In genomic region chr3:124887996-124888298, GRCh38 we compare ENCODE assay signal across 9 cellular contexts. TPM values are rescaled to one million over a fixed set of nuclear protein-coding genes. Genes with fewer than 3 reads are reported as not detected.
DNase-seq lines count a peak whose midpoint lies in the region; ATAC-seq and TF ChIP-seq lines count a peak whose summit lies in the region.
"Had no signal": no experiment of that assay in that cellular context is flagged by ENCODE, and none has a peak within 500 bp of the region (broad histone marks: within the 10 kb centered on the region; RNA-seq: fewer than 3 reads in every experiment).

No MANE protein-coding gene starts in this region.

- ATAC-seq in gastroesophageal sphincter (no peak), GM19452 (IDR thresholded peaks at IDR 0.05; ENCODE audit: unreplicated experiment) (no peak), HG03520 (IDR thresholded peaks at IDR 0.05; ENCODE audit: unreplicated experiment) (no peak)

- no peak for DNase-seq in H9
- DNase-seq in activated CD4-positive, alpha-beta memory T cell treated with anti-CD3 and anti-CD28 coated beads for 36 hours = no peak
- no peak for DNase-seq in skeletal muscle cell (ENCODE audit: low read depth)
- no peak for DNase-seq in A172 (ENCODE audit: low spot score)
- no peak for DNase-seq in NCI-H2227 (lab: John Stamatoyannopoulos, UW; ENCODE audit: unreplicated experiment)

- peaks cover 0 to 8% of the 10 kb centered on the region in 2 donors for H3K36me3 ChIP-seq in gastroesophageal sphincter
- H3K36me3 ChIP-seq: ovary had no signal

- H4K20me1 ChIP-seq in H9 (ENCODE audit: control insufficient read depth, insufficient read depth, insufficient read length) = no peaks in the 10 kb centered on the region

- no peak overlapping the region for H2BK12ac ChIP-seq in H9 (ENCODE audit: insufficient read length, low read depth, low read length)

- H3K36me3 Mint-ChIP-seq in H9 (ENCODE audit: insufficient read depth in 1 of 3, low read depth in 3 of 3) = peaks cover 5 to 10% (median 8%) of the 10 kb centered on the region in 3 experiments; a peak in 6 of 7 replicates
- no peaks in the 10 kb centered on the region for H3K36me3 Mint-ChIP-seq in activated CD4-positive, alpha-beta memory T cell treated with anti-CD3 and anti-CD28 coated beads for 36 hours

- no peak for TF ChIP-seq POLR2A in gastroesophageal sphincter (IDR thresholded peaks at IDR 0.05)

- no CpG with 5 or more reads among the region's 10 CpGs for WGBS in H9 (ENCODE audit: extremely low coverage, insufficient read length, low lambda C conversion rate)
- WGBS in gastroesophageal sphincter (ENCODE audit: low coverage in 1 of 2), 2 donors = 86 to 92% methylated on average over 2 to 10 of the region's 10 CpGs

- H3K27me3 Mint-ChIP-seq in H9 (ENCODE audit: low read depth) = no peaks in the 10 kb centered on the region; the same call in 1 of the 2 replicates
- peaks cover 44% of the 10 kb centered on the region for H3K27me3 Mint-ChIP-seq in activated CD4-positive, alpha-beta memory T cell treated with anti-CD3 and anti-CD28 coated beads for 36 hours

- H3K56ac ChIP-seq in H9 (ENCODE audit: insufficient read length, low read depth, low read length) = no peak overlapping the region

- no peak overlapping the region for H2AFZ ChIP-seq in H9 (ENCODE audit: low read length)

- H3K18ac ChIP-seq in H9 (ENCODE audit: insufficient read length, low read depth, low read length) = no peak overlapping the region

- H3K4me3 ChIP-seq in gastroesophageal sphincter (peak overlapping the region in 1 of 2 donors; percentile 78), skeletal muscle cell (ENCODE audit: low read depth, low read length) (peak overlapping the region; percentile 67)

- no peak overlapping the region for H3K23ac ChIP-seq in H9 (ENCODE audit: insufficient read length, low read depth, low read length)

- peak overlapping the region; percentile 71 to 83 for H3K4me3 Mint-ChIP-seq in H9
- H3K4me3 Mint-ChIP-seq in activated CD4-positive, alpha-beta memory T cell treated with anti-CD3 and anti-CD28 coated beads for 36 hours = peak overlapping the region; percentile 64

- H2BK120ac ChIP-seq in H9 (ENCODE audit: low read depth, low read length, poor library complexity, severe bottlenecking) = no peak overlapping the region

- no peak overlapping the region for H4K5ac ChIP-seq in H9 (ENCODE audit: insufficient read length, low read depth, low read length)

- no peaks in the 10 kb centered on the region for H3K9me3 ChIP-seq in H9 (ENCODE audit: control insufficient read depth, low read depth, low read length)
- no peaks in the 10 kb centered on the region for H3K9me3 ChIP-seq in gastroesophageal sphincter
- H3K9me3 ChIP-seq: ovary had no signal

- intact Hi-C loops in activated CD4-positive, alpha-beta memory T cell treated with anti-CD3 and anti-CD28 coated beads for 36 hours (cut with micrococcal nuclease) = no loop called here

- peak overlapping the region; percentile 93 for H3K27ac ChIP-seq in H9 (ENCODE audit: insufficient read length, low read depth, low read length)
- H3K27ac ChIP-seq in gastroesophageal sphincter = peak overlapping the region in 3 of 4 donors; percentile 89 to 98 (median 93)

- peaks cover 57 to 60% of the 10 kb centered on the region in 2 experiments for H3K4me1 Mint-ChIP-seq in H9
- peaks cover 2% of the 10 kb centered on the region for H3K4me1 Mint-ChIP-seq in activated CD4-positive, alpha-beta memory T cell treated with anti-CD3 and anti-CD28 coated beads for 36 hours (ENCODE audit: low read depth)

- TF ChIP-seq CTCF in H9 (conservative IDR thresholded peaks at IDR 0.05) = no peak
- TF ChIP-seq CTCF in gastroesophageal sphincter (IDR thresholded peaks at IDR 0.05) = no peak

- H3K4me1 ChIP-seq in H9 (ENCODE audit: insufficient read depth, low read length) (peaks cover 17% of the 10 kb centered on the region), gastroesophageal sphincter (peaks cover 0 to 53% (median 8%) of the 10 kb centered on the region in 3 donors)

- H3K27ac Mint-ChIP-seq in H9 = peak overlapping the region in 1 of 3 experiments; percentile 99; a peak in 4 of 7 replicates
- H3K27ac Mint-ChIP-seq in activated CD4-positive, alpha-beta memory T cell treated with anti-CD3 and anti-CD28 coated beads for 36 hours = no peak overlapping the region

- no peak overlapping the region; the same call in 1 of the 2 replicates for H3K14ac ChIP-seq in H9 (ENCODE audit: insufficient read depth, low read length)

- H2BK15ac ChIP-seq in H9 (ENCODE audit: low read depth, low read length) = no peak overlapping the region

- no peak overlapping the region for H2BK20ac ChIP-seq in H9 (ENCODE audit: low read depth, low read length, poor library complexity, severe bottlenecking)

- H3K27me3 ChIP-seq in H9 (ENCODE audit: insufficient read depth, low read length) (no peaks in the 10 kb centered on the region), gastroesophageal sphincter (no peaks in the 10 kb centered on the region)
- H3K27me3 ChIP-seq: ovary had no signal

- peaks cover 14% of the 10 kb centered on the region for H3K23me2 ChIP-seq in H9 (ENCODE audit: insufficient read length, low read depth, low read length, poor library complexity, severe bottlenecking)

- no peak overlapping the region for H3T11ph ChIP-seq in H9 (ENCODE audit: low read length)

- CTCF ChIA-PET in activated CD4-positive, alpha-beta memory T cell treated with anti-CD3 and anti-CD28 coated beads for 36 hours (lab: Charles Lee) = interaction anchor here (0.7 to 3.2 kb wide), 2 partner anchors 14 to 127 kb away, joined by 3 to 20 read pairs; no protein-coding TSS in a partner anchor

- no peaks in the 10 kb centered on the region; a peak in 1 of 5 replicates for H3K9me3 Mint-ChIP-seq in H9
- no peaks in the 10 kb centered on the region for H3K9me3 Mint-ChIP-seq in activated CD4-positive, alpha-beta memory T cell treated with anti-CD3 and anti-CD28 coated beads for 36 hours

- POLR2A ChIA-PET in activated CD4-positive, alpha-beta memory T cell treated with anti-CD3 and anti-CD28 coated beads for 36 hours (lab: Charles Lee) = no interaction called here

- H2BK5ac ChIP-seq in H9 (ENCODE audit: insufficient read length, low read length) = no peak overlapping the region

- H4K8ac ChIP-seq in H9 (replicated peaks; ENCODE audit: insufficient read length, low read depth, low read length) = no peak overlapping the region

- peaks cover 12% of the 10 kb centered on the region; the same call in 1 of the 2 replicates for H3K79me2 ChIP-seq in H9 (ENCODE audit: insufficient read depth, low read length)

- TF ChIP-seq EP300 in gastroesophageal sphincter (IDR thresholded peaks at IDR 0.05) = no peak

- H3K79me1 ChIP-seq in H9 (ENCODE audit: insufficient read depth, low read depth, low read length, poor library complexity, severe bottlenecking) = peaks cover 3% of the 10 kb centered on the region

- H2AK5ac ChIP-seq in H9 (ENCODE audit: insufficient read length, low read length) = no peak overlapping the region

- H3K4ac ChIP-seq in H9 (ENCODE audit: low read depth, low read length) = no peak overlapping the region

- peak overlapping the region; percentile 44 for H3K4me2 ChIP-seq in H9 (ENCODE audit: insufficient read depth, insufficient read length, low read length)

- H4K91ac ChIP-seq in H9 (ENCODE audit: insufficient read length, low read depth, low read length) = no peak overlapping the region

- peak overlapping the region; percentile 48 for H3K9ac ChIP-seq in H9 (ENCODE audit: extremely low read depth, insufficient read length, low read length)

RNA-seq across cellular contexts. Expression of gene ITGB5, which starts 0.8 kb away (rescaled TPM):
- total RNA-seq in H9 (2021) = 146 and 148 TPM in 2 replicates
- 1 to 10 TPM in 1 of 2 experiments, under 1 TPM in 1; 0.52 to 1.5 TPM for total RNA-seq in activated CD4-positive, alpha-beta memory T cell treated with anti-CD3 and anti-CD28 coated beads for 36 hours
- total RNA-seq in gastroesophageal sphincter = 100 to 1,000 TPM; 125 to 312 (median 151) TPM
- 118 and 146 TPM in 2 replicates for total RNA-seq in A172 (2014; rRNA removed; shearing (Covaris generic))

RNA-seq across cellular contexts. Expression of gene MUC13, which starts 46.6 kb away (rescaled TPM):
- total RNA-seq in H9 (2021) = not detected in 2 replicates
- total RNA-seq in activated CD4-positive, alpha-beta memory T cell treated with anti-CD3 and anti-CD28 coated beads for 36 hours = not detected
- not detected for total RNA-seq in gastroesophageal sphincter
- 0.17 TPM in 1 of 2 replicates, not detected in the other for total RNA-seq in A172 (2014; rRNA removed; shearing (Covaris generic))

Comparison
In these comparisons a context has a peak if more than half of its experiments do, and no peak if none do; other contexts are left out.
1. RNA of gene ITGB5, which starts 0.8 kb away (total RNA-seq): 125 to 312 TPM in gastroesophageal sphincter, 146 to 148 TPM in H9 and 118 to 146 TPM in A172; 0.52 to 1.5 TPM in activated CD4-positive, alpha-beta memory T cell treated with anti-CD3 and anti-CD28 coated beads for 36 hours; every median in the first group is over 10 times any median in the second.